10 cellular contexts compared by ENCODE assay signal in the genomic region with DNA sequence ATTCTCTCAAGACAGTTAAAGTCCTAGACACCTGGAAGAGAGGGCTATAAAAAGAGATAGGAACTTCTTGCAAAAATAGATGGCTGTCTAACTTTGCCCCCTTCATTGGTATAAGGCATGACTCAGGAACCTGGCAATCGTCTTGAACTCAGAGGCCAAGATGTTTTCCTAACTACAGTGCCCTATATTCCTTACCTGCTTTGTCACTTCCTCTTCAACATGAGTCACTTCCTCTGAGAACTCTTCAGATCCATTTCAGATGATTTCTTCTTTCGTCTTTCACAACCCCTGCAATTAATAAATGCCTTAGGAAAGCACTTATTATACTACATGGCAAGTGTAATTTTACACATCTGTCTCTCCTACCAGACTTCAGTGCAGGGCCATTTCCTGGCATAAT.
DNase-seq lines count a peak whose midpoint lies in the region; FAIRE-seq and TF ChIP-seq lines count a peak whose summit lies in the region.
"Had no signal": no experiment of that assay in that cellular context is flagged by ENCODE, and none has a peak within 500 bp of the region (broad histone marks: within the 10 kb centered on the region; RNA-seq: fewer than 3 reads in every experiment).

No MANE protein-coding gene starts in this region.

- FAIRE-seq in urothelium cell line (lab: Jason Lieb, UNC) (no peak), small intestine (lab: Jason Lieb, UNC) (no peak)
- FAIRE-seq: frontal cortex had no signal

- BruUV-seq in MCF 10A (replicated peaks; lab: Mats Ljungman, UMichigan), result no TSS peak

- H3K4me1 Mint-ChIP-seq in MCF 10A (ENCODE audit: insufficient read depth, unreplicated experiment), result peaks cover 39% of the 10 kb centered on the region

- no peaks in the 10 kb centered on the region for H3K36me3 Mint-ChIP-seq in MCF 10A (ENCODE audit: insufficient read depth, unreplicated experiment)

- peak overlapping the region; percentile 77 for H3K27ac Mint-ChIP-seq in MCF 10A (ENCODE audit: low read depth, unreplicated experiment)

- TF ChIP-seq CTCF in MCF 10A (IDR thresholded peaks at IDR 0.05; ENCODE audit: unreplicated experiment), result no peak
- TF ChIP-seq CTCF in breast epithelium (IDR thresholded peaks at IDR 0.05), result no peak
- TF ChIP-seq CTCF in RWPE1 (conservative IDR thresholded peaks at IDR 0.05; ENCODE audit: low read depth), result no peak
- TF ChIP-seq CTCF in fibroblast of mammary gland (conservative IDR thresholded peaks at IDR 0.05; ENCODE audit: control insufficient read depth, insufficient read depth, low read depth, low read length), result no peak

- no peak overlapping the region for H3K4me3 Mint-ChIP-seq in MCF 10A (ENCODE audit: unreplicated experiment)

- intact Hi-C loops in MCF 10A (cut with micrococcal nuclease) (loop anchor here (5.0 to 10.0 kb wide), 5 partner anchors 122 to 1712 kb away; no protein-coding TSS in a partner anchor), breast epithelium (cut with DNase I; ENCODE audit: low total_unique reads) (no loop called here)

- TF ChIP-seq POLR2A in breast epithelium (IDR thresholded peaks at IDR 0.05), result no peak

- CTCF ChIA-PET in MCF 10A (lab: Yijun Ruan, JAX), result no interaction called here
- CTCF ChIA-PET in RWPE1 (lab: Yijun Ruan, JAX), result no interaction called here

- H3K4me3 ChIP-seq in breast epithelium (no peak overlapping the region), fibroblast of mammary gland (ENCODE audit: control insufficient read depth, low read depth, low read length) (no peak overlapping the region), small intestine (ENCODE audit: low read depth in 1 of 2, low read length in 2 of 2) (no peak overlapping the region)

- no peaks in the 10 kb centered on the region for H3K9me3 ChIP-seq in breast epithelium
- H3K9me3 ChIP-seq in small intestine (ENCODE audit: control insufficient read depth, low read depth), result no peaks in the 10 kb centered on the region

- peak; percentile 97 for DNase-seq in MCF 10A (ENCODE audit: unreplicated experiment)
- no peak for DNase-seq in breast epithelium (ENCODE audit: low spot score in 2 of 2)
- peak; percentile 84 for DNase-seq in RWPE1 (ENCODE audit: low spot score)
- peak; percentile 76 for DNase-seq in fibroblast of mammary gland (ENCODE audit: low read depth)
- DNase-seq in urothelium cell line (ENCODE audit: low spot score), result peak; percentile 44
- no peak for DNase-seq in NCI-H82 (lab: John Stamatoyannopoulos, UW)
- no peak for DNase-seq in NCI-H2227 (lab: John Stamatoyannopoulos, UW; ENCODE audit: unreplicated experiment)
- no peak for DNase-seq in small intestine
- DNase-seq: NCI-H2029 treated with DMSO at 0.1 percent for 48 hours had no signal

- no peaks in the 10 kb centered on the region for H3K9me3 Mint-ChIP-seq in MCF 10A (ENCODE audit: unreplicated experiment)

- no peaks in the 10 kb centered on the region for H3K36me3 ChIP-seq in breast epithelium
- no peaks in the 10 kb centered on the region for H3K36me3 ChIP-seq in small intestine (ENCODE audit: control insufficient read depth in 2 of 2, insufficient read depth in 2 of 2, low read length in 2 of 2)

- no peaks in the 10 kb centered on the region for H3K27me3 ChIP-seq in breast epithelium
- H3K27me3 ChIP-seq in small intestine (ENCODE audit: control insufficient read depth in 2 of 2, insufficient read depth in 2 of 2, low read length in 2 of 2), result peaks cover 0 to 1% of the 10 kb centered on the region in 2 donors

- POLR2A ChIA-PET in MCF 10A (lab: Yijun Ruan, JAX) (interaction anchor here (0.7 to 2.6 kb wide), 2 partner anchors 15 to 807 kb away, joined by 3 to 9 read pairs; no protein-coding TSS in a partner anchor), RWPE1 (lab: Yijun Ruan, JAX; ENCODE audit: low non-redundant PET) (no interaction called here)

- 18 to 23% (median 22%) methylated on average over 2 of the region's 2 CpGs for WGBS in small intestine, 3 donors

- no peaks in the 10 kb centered on the region for H3K4me1 ChIP-seq in breast epithelium
- no peaks in the 10 kb centered on the region for H3K4me1 ChIP-seq in small intestine (ENCODE audit: control insufficient read depth in 2 of 2, insufficient read depth in 1 of 2, low read depth in 1 of 2, low read length in 1 of 2)

- H3K27ac ChIP-seq in breast epithelium (no peak overlapping the region), RWPE1 (no peak overlapping the region), small intestine (ENCODE audit: low read depth in 1 of 2, low read length in 1 of 2) (no peak overlapping the region)

- H3K27me3 Mint-ChIP-seq in MCF 10A (ENCODE audit: insufficient read depth, unreplicated experiment), result no peaks in the 10 kb centered on the region

Comparison
In these comparisons a context has a peak if more than half of its experiments do, and no peak if none do; other contexts are left out.
1. DNase-seq: peak in MCF 10A (single experiment), RWPE1 (single experiment), fibroblast of mammary gland (single experiment) and urothelium cell line (single experiment); none in breast epithelium (0 of 2), NCI-H82 (single experiment), NCI-H2227 (single experiment) and small intestine (single experiment).